ENCODE assay signal across 8 cellular contexts in the genomic region with DNA sequence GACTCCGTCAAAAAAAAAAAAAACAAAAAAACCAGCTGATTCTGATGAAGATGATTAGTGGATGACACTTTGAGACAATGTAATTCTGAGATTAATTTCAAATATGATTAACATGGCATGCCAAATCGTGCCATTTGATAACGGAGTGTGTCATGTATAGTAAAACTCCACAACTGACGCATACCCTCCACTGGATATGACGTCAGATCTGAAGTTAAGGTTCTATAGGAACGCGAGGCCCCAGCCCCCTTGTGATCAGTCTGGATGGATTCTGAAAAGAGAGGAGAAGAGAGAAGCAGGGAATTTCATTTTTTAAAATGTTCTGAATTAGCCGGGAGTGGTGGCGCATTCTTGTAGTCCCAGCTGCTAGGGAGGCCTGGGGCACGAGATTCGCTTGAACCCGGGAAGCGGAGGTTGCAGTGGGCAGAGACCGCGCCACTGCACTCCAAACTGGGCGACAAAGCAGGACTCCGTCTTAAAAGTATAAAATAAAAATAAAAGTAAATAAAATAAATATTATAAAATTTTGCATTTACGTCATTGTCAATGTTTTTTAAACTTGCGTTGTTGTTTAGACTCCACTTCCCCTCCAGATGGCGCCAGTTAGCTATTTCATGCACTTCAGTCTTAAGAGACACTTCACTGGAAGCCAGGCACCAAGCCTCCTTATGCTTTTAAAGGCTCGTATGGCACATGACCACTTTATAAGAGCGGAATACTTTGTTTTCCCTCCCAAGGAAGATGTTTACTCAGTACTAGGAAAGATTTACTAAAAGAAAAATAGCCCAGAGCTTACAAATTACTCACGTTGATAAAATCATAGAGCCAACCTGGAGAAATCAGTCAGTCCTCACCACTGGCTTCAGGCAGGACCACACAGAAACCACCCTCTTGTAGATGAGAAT.
DNase-seq lines count a peak whose midpoint lies in the region; ATAC-seq and TF ChIP-seq lines count a peak whose summit lies in the region.

No MANE protein-coding gene starts in this region.

- peak; percentile 43 for DNase-seq in CMK (ENCODE audit: low read depth)
- DNase-seq in NCI-H1092 (lab: John Stamatoyannopoulos, UW) = peak; percentile 42
- peak; percentile 95 for DNase-seq in adipocyte (ENCODE audit: low read depth)
- DNase-seq in left ventricle myocardium inferior = peak; percentile 31
- peak; percentile 45 to 47 for DNase-seq in gastrocnemius medialis

- TF ChIP-seq CTCF in left ventricle myocardium inferior (IDR thresholded peaks at IDR 0.05; ENCODE audit: borderline replicate concordance) (peak; percentile 83), gastrocnemius medialis (IDR thresholded peaks at IDR 0.05 in 4 of 5, conservative IDR thresholded peaks at IDR 0.05 in 1 of 5) (peak; percentile 52 to 79 (median 63))

- intact Hi-C loops in left ventricle myocardium inferior (cut with micrococcal nuclease) (loop anchor here (5.0 to 10.0 kb wide), 3 partner anchors 216 to 553 kb away; no protein-coding TSS in a partner anchor), gastrocnemius medialis (cut with DNase I; ENCODE audit: low total_unique reads) (loop anchor here (1.0 to 2.0 kb wide), 2 partner anchors 406 to 555 kb away; no protein-coding TSS in a partner anchor)

- no peaks in the 10 kb centered on the region for H3K36me3 ChIP-seq in adipocyte (ENCODE audit: control insufficient read depth, insufficient read depth, low read length, severe bottlenecking)
- H3K36me3 ChIP-seq in left ventricle myocardium inferior = no peaks in the 10 kb centered on the region
- H3K36me3 ChIP-seq in gastrocnemius medialis = no peaks in the 10 kb centered on the region

- ATAC-seq in GM21576 (IDR thresholded peaks at IDR 0.05; ENCODE audit: unreplicated experiment) = peak; percentile 60
- peak; percentile 91 for ATAC-seq in SK-N-SH treated with all-trans-retinoic acid at 6 μM for 48 hours
- ATAC-seq in gastrocnemius medialis = peak; percentile 77 to 83
- no peak for ATAC-seq in HG03045 (IDR thresholded peaks at IDR 0.05; ENCODE audit: unreplicated experiment)

- H3K9me3 ChIP-seq in adipocyte (ENCODE audit: control insufficient read depth, low read length) (no peaks in the 10 kb centered on the region), left ventricle myocardium inferior (replicated peaks) (no peaks in the 10 kb centered on the region), gastrocnemius medialis (no peaks in the 10 kb centered on the region)

- H3K27ac ChIP-seq in left ventricle myocardium inferior (replicated peaks) = no peak overlapping the region
- H3K27ac ChIP-seq in gastrocnemius medialis = no peak overlapping the region

- no peak overlapping the region for H3K9ac ChIP-seq in adipocyte (ENCODE audit: low read length)

- H3K4me3 ChIP-seq in adipocyte (ENCODE audit: low read length) (no peak overlapping the region), left ventricle myocardium inferior (no peak overlapping the region), gastrocnemius medialis (no peak overlapping the region)

- in situ Hi-C loops in gastrocnemius medialis (cut with MboI; ENCODE audit: low sequenced_read_pairs in 4 of 4) = loop anchor here (5.0 to 25.0 kb wide), 6 partner anchors 406 to 558 kb away; no protein-coding TSS in a partner anchor

- no peak for TF ChIP-seq POLR2A in gastrocnemius medialis (IDR thresholded peaks at IDR 0.05)

- H3K27me3 ChIP-seq in adipocyte (replicated peaks; ENCODE audit: control insufficient read depth, insufficient read depth, low read length) = peaks cover 5% of the 10 kb centered on the region
- H3K27me3 ChIP-seq in left ventricle myocardium inferior (ENCODE audit: low read depth) = peaks cover 4% of the 10 kb centered on the region
- H3K27me3 ChIP-seq in gastrocnemius medialis = no peaks in the 10 kb centered on the region

- H3K4me1 ChIP-seq in adipocyte (ENCODE audit: control insufficient read depth, insufficient read depth, low read length) (peaks cover 5% of the 10 kb centered on the region), left ventricle myocardium inferior (no peaks in the 10 kb centered on the region), gastrocnemius medialis (no peaks in the 10 kb centered on the region)

TF ChIP-seq in SK-N-SH treated with all-trans-retinoic acid at 6 μM for 48 hours, 23 proteins besides CTCF, POLR2A, EP300 and RAD21:
- TF ChIP-seq SNAI2 (CRISPR knock-in tag; IDR thresholded peaks at IDR 0.05) (no peak), ISL1 (CRISPR knock-in tag; IDR thresholded peaks at IDR 0.05) (no peak)

Comparison
In these comparisons a context has a peak if more than half of its experiments do, and no peak if none do; other contexts are left out.
1. DNase-seq: peak in every context shown above with its lines; median percentile 95 in adipocyte; 46 in gastrocnemius medialis; 43 in CMK; 42 in NCI-H1092; 31 in left ventricle myocardium inferior.